Comparison of ENCODE assay signal across 8 cellular contexts in the genomic region with DNA sequence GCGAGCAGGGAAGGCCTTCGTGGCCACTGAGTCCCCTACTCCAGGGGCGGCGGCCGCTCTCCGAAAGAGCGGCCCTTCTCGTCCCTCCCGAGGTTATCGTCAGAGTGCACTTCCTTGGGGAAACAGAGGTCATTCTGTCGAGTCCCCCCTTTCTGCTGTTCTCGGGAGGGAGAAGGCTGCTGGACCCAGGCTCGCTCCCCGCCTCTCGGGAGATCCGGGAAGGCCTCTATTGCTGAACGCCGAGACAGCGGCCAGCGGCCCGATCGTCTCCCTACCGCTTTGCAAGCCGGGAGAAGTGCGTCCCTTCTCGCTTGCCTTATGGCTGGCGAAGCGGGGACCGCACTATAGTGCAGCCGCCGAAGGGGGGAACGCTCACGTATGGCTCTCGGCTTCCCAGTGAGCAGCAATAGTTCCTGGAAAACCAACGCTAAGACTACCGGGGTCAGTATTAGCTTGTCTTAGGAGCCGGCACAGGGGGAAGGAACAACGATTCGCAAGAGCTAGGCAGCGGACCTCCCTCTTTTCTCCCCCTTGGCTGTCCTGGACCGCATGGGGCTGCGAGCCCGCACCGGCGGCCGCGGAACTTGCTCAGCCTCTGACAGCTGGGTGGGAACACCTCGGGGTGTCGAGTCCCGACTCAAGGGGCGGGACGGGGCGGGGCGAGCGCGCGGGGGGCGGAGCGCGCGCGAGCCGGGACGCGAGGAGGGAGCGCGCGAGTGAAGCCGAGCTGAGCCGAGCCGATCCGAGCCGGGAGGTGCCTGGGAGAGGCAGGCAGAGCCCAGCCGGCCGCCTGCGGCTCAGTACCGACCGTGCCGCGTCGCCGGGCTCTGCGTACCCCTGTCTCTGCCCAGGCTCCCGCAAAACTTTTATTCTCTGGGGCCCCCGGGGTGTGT. TPM values are rescaled to one million over a fixed set of nuclear protein-coding genes. Genes with fewer than 3 reads are reported as not detected.
A peak's percentile ranks its signal among the peaks of the same experiment; 100 is the strongest.
DNase-seq lines count a peak whose midpoint lies in the region; ATAC-seq and TF ChIP-seq lines count a peak whose summit lies in the region.

No MANE protein-coding gene starts in this region.

- H3K27ac Mint-ChIP-seq in Calu3 (ENCODE audit: unreplicated experiment): peak overlapping the region; percentile 93

- peak overlapping the region; percentile 95 for H3K4me3 Mint-ChIP-seq in Calu3 (ENCODE audit: low read depth, unreplicated experiment)

- H3K4me1 ChIP-seq in NT2/D1 (ENCODE audit: insufficient read depth, insufficient read length): peaks cover 3% of the 10 kb centered on the region
- peaks cover 19% of the 10 kb centered on the region for H3K4me1 ChIP-seq in endocrine pancreas (ENCODE audit: control insufficient read depth, insufficient read depth, low read length)
- no peaks in the 10 kb centered on the region for H3K4me1 ChIP-seq in mesodermal cell (ENCODE audit: control insufficient read depth, insufficient read depth, low read length, poor library complexity, severe bottlenecking)

- CTCF ChIA-PET in Calu3 (lab: Charles Lee): interaction anchor here (1.0 to 1.1 kb wide), 2 partner anchors 9 to 17 kb away, joined by 3 to 4 read pairs; no protein-coding TSS in a partner anchor

- TF ChIP-seq CTCF in Calu3 (IDR thresholded peaks at IDR 0.05; ENCODE audit: unreplicated experiment): no peak

- H3K4me3 ChIP-seq in NT2/D1 (ENCODE audit: insufficient read length, low read depth): peak overlapping the region; percentile 78
- peak overlapping the region; percentile 15 for H3K4me3 ChIP-seq in endocrine pancreas (ENCODE audit: control insufficient read depth, insufficient read depth, low read length)
- H3K4me3 ChIP-seq in mesodermal cell (ENCODE audit: extremely low read depth, insufficient read depth, low read length, poor library complexity, severe bottlenecking): peak overlapping the region; percentile 74

- no peaks in the 10 kb centered on the region for H3K9me3 Mint-ChIP-seq in Calu3 (ENCODE audit: low read depth, unreplicated experiment)

- peak; percentile 89 for ATAC-seq in GM21423 (IDR thresholded peaks at IDR 0.05; ENCODE audit: unreplicated experiment)

- DNase-seq in Calu3: peak; percentile 97
- DNase-seq in HUDEP-2 (lab: John Stamatoyannopoulos, UW; ENCODE audit: unreplicated experiment in 76 of 76): peak; percentile 25 to 93 (median 87)
- DNase-seq in NT2/D1 (ENCODE audit: low read depth, low spot score): no peak
- DNase-seq in activated CD8-positive, alpha-beta memory T cell treated with anti-CD3 and anti-CD28 coated beads, Interleukin-2, amount 50 U/mL, for 24 hours (ENCODE audit: extremely low read depth): peak; percentile 75
- peak; percentile 78 for DNase-seq in stimulated activated CD8-positive, alpha-beta memory T cell treated with anti-CD3 and anti-CD28 coated beads, Interleukin-15, amount 100 ng/mL, for 1 hour (ENCODE audit: low read depth)

- H3K36me3 Mint-ChIP-seq in Calu3 (ENCODE audit: insufficient read depth, unreplicated experiment): peaks cover 38% of the 10 kb centered on the region

- H3K4me1 Mint-ChIP-seq in Calu3 (ENCODE audit: low read depth, unreplicated experiment): peaks cover 23% of the 10 kb centered on the region

- intact Hi-C loops in Calu3 (cut with micrococcal nuclease; ENCODE audit: unreplicated experiment): loop anchor here (2.0 kb wide), 1 partner anchor 166 kb away; no protein-coding TSS in a partner anchor

- H3K36me3 ChIP-seq in NT2/D1 (ENCODE audit: insufficient read depth, insufficient read length, low read length) (no peaks in the 10 kb centered on the region), endocrine pancreas (ENCODE audit: control insufficient read depth, insufficient read depth, low read length) (no peaks in the 10 kb centered on the region), mesodermal cell (ENCODE audit: control insufficient read depth, insufficient read depth, low read length) (no peaks in the 10 kb centered on the region)

- BruUV-seq in Calu3 (replicated peaks; lab: Mats Ljungman, UMichigan): TSS peak; percentile 69

- H3K27me3 ChIP-seq in NT2/D1 (ENCODE audit: insufficient read depth, insufficient read length): peaks cover 33% of the 10 kb centered on the region
- no peaks in the 10 kb centered on the region for H3K27me3 ChIP-seq in endocrine pancreas (ENCODE audit: control insufficient read depth, insufficient read depth, low read length)

- peak overlapping the region; percentile 86 for H3K27ac ChIP-seq in mesodermal cell (ENCODE audit: low read depth, low read length, severe bottlenecking)

- no peaks in the 10 kb centered on the region for H3K9me3 ChIP-seq in NT2/D1 (ENCODE audit: insufficient read depth, low read length)
- H3K9me3 ChIP-seq in endocrine pancreas (ENCODE audit: control insufficient read depth, low read length): no peaks in the 10 kb centered on the region
- no peaks in the 10 kb centered on the region for H3K9me3 ChIP-seq in mesodermal cell (ENCODE audit: control insufficient read depth, low read length)

- no peaks in the 10 kb centered on the region for H3K27me3 Mint-ChIP-seq in Calu3 (ENCODE audit: unreplicated experiment)

- WGBS in mesodermal cell (ENCODE audit: insufficient coverage in 2 of 2), 2 experiments: 0% methylated on average over 66 to 73 of the region's 85 CpGs

- peak overlapping the region; percentile 87 for H3K9ac ChIP-seq in NT2/D1 (ENCODE audit: insufficient read length, low read depth)
- H3K9ac ChIP-seq in endocrine pancreas (ENCODE audit: control insufficient read depth, insufficient read depth, low read length): peak overlapping the region; percentile 68

RNA-seq across cellular contexts. Expression of gene PPM1L, which starts 0.9 kb away (rescaled TPM):
- total RNA-seq in Calu3 (2022): 18.4 and 20.7 TPM in 2 replicates
- 7.7 TPM for polyA plus RNA-seq in mesodermal cell (2013, experiment 1 of 2)
- polyA plus RNA-seq in mesodermal cell (2013, experiment 2 of 2): 6.6 TPM

Comparison
In these comparisons a context has a peak if more than half of its experiments do, and no peak if none do; other contexts are left out.
1. H3K4me3 ChIP-seq: peak in every context shown above with its lines; median percentile 78 in NT2/D1; 74 in mesodermal cell; 15 in endocrine pancreas.